Comparison of ENCODE assay signal across 2 cellular contexts in genomic region chr16:85075236-85075924, GRCh38.
TF ChIP-seq lines count a peak whose summit lies in the region.

No MANE protein-coding gene starts in this region.

TF ChIP-seq in GM23338, 12 proteins besides CTCF, POLR2A, EP300 and RAD21 (continued from another document):
- TF ChIP-seq REST (IDR thresholded peaks at IDR 0.05; ENCODE audit: unreplicated experiment) (no peak), POLR2AphosphoS5 (IDR thresholded peaks at IDR 0.05; ENCODE audit: low read depth) (no peak), CREB1 (CRISPR knock-in tag; IDR thresholded peaks at IDR 0.05; ENCODE audit: low read depth) (no peak)

TF ChIP-seq in HEK293, 187 proteins besides CTCF, POLR2A, EP300 and RAD21 (continued from another document):
- TF ChIP-seq ZNF529 (tag by site-specific recombination; IDR thresholded peaks at IDR 0.05; ENCODE audit: insufficient replicate concordance): no peak
- TF ChIP-seq ZBTB11 (tag by site-specific recombination; conservative IDR thresholded peaks at IDR 0.05; ENCODE audit: low read depth): peak; percentile 52
- peak; percentile 27; the same call in 1 of the 2 replicates for TF ChIP-seq SCRT1 (tag by site-specific recombination; IDR thresholded peaks at IDR 0.05; ENCODE audit: borderline replicate concordance)
